In genomic region chr1:11245248-11245647, GRCh38 we compare ENCODE assay signal across 15 cellular contexts. TPM values are rescaled to one million over a fixed set of nuclear protein-coding genes. Genes with fewer than 3 reads are reported as not detected.
DNase-seq lines count a peak whose midpoint lies in the region; ATAC-seq and TF ChIP-seq lines count a peak whose summit lies in the region.
"Had no signal": no experiment of that assay in that cellular context is flagged by ENCODE, and none has a peak within 500 bp of the region (broad histone marks: within the 10 kb centered on the region; RNA-seq: fewer than 3 reads in every experiment).

No MANE protein-coding gene starts in this region.

- H3K4me1 Mint-ChIP-seq in activated T-cell treated with anti-CD3 and anti-CD28 coated beads, Interleukin-2, amount 50 U/mL, for 72 hours (ENCODE audit: low read depth), result no peaks in the 10 kb centered on the region
- H3K4me1 Mint-ChIP-seq in T-helper 17 cell, result peaks cover 26% of the 10 kb centered on the region
- H3K4me1 Mint-ChIP-seq in immature natural killer cell, result peaks cover 32 to 43% of the 10 kb centered on the region in 2 donors

- no peak for TF ChIP-seq CTCF in GM10248 (IDR thresholded peaks at IDR 0.05; ENCODE audit: control extremely low read depth, extremely low read depth, low read depth, missing control alignments)

- CTCF ChIA-PET in GM10248 (lab: Yijun Ruan, JAX), result interaction anchor here (1.6 to 3.1 kb wide), 2 partner anchors 34 to 208 kb away, joined by 4 to 15 read pairs; no protein-coding TSS in a partner anchor

- H3K27me3 Mint-ChIP-seq in activated T-cell treated with anti-CD3 and anti-CD28 coated beads, Interleukin-2, amount 50 U/mL, for 72 hours (ENCODE audit: low read depth), result no peaks in the 10 kb centered on the region
- no peaks in the 10 kb centered on the region for H3K27me3 Mint-ChIP-seq in T-helper 17 cell
- H3K27me3 Mint-ChIP-seq in immature natural killer cell (ENCODE audit: low read depth in 3 of 3), result peaks cover 0 to 1% (median 0%) of the 10 kb centered on the region in 3 donors

- POLR2A ChIA-PET in GM10248 (lab: Yijun Ruan, JAX), result no interaction called here

- H3K4me3 Mint-ChIP-seq in activated T-cell treated with anti-CD3 and anti-CD28 coated beads, Interleukin-2, amount 50 U/mL, for 72 hours, result no peak overlapping the region
- H3K4me3 Mint-ChIP-seq in T-helper 17 cell (peak overlapping the region; percentile 9), immature natural killer cell (peak overlapping the region in 2 of 5 donors; percentile 63 to 75)

- no peak for DNase-seq in activated T-cell treated with anti-CD3 and anti-CD28 coated beads, Interleukin-2, amount 50 U/mL, for 72 hours
- DNase-seq in activated T-cell treated with anti-CD3 and anti-CD28 coated beads for 4 hours, result no peak
- DNase-seq in T-helper 17 cell, result no peak
- DNase-seq in immature natural killer cell, result no peak
- no peak for DNase-seq in DMS114 treated with DMSO at 0.1 percent for 48 hours (lab: John Stamatoyannopoulos, UW; ENCODE audit: unreplicated experiment)
- no peak for DNase-seq in GM10248 (ENCODE audit: extremely low spot score)
- DNase-seq in NCI-H2196 (lab: John Stamatoyannopoulos, UW; ENCODE audit: unreplicated experiment), result no peak
- DNase-seq: DMS153, EL, NCI-H1436 treated with DMSO at 0.1 percent for 48 hours, NCI-H2081 treated with DMSO at 0.1 percent for 48 hours, NCI-H2227 treated with DMSO at 0.1 percent for 48 hours, NCI-H526 treated with DMSO at 0.1 percent for 48 hours, PC-3 had no signal

- peaks cover 0 to 9% of the 10 kb centered on the region in 2 donors for H3K36me3 Mint-ChIP-seq in activated T-cell treated with anti-CD3 and anti-CD28 coated beads, Interleukin-2, amount 50 U/mL, for 72 hours (ENCODE audit: insufficient read depth in 2 of 2)
- peaks cover 4% of the 10 kb centered on the region for H3K36me3 Mint-ChIP-seq in T-helper 17 cell (ENCODE audit: low read depth)
- peaks cover 12 to 20% (median 13%) of the 10 kb centered on the region in 3 donors for H3K36me3 Mint-ChIP-seq in immature natural killer cell

- peak overlapping the region; percentile 74 for H3K27ac Mint-ChIP-seq in activated T-cell treated with anti-CD3 and anti-CD28 coated beads, Interleukin-2, amount 50 U/mL, for 72 hours
- H3K27ac Mint-ChIP-seq in T-helper 17 cell (peak overlapping the region; percentile 100), immature natural killer cell (peak overlapping the region; percentile 90 to 97 (median 92))

- no peaks in the 10 kb centered on the region for H3K9me3 ChIP-seq in T-helper 17 cell (ENCODE audit: control insufficient read depth, low read length, poor library complexity, severe bottlenecking)

- no peaks in the 10 kb centered on the region for H3K9me3 Mint-ChIP-seq in activated T-cell treated with anti-CD3 and anti-CD28 coated beads, Interleukin-2, amount 50 U/mL, for 72 hours
- peaks cover 0 to 2% (median 0%) of the 10 kb centered on the region in 6 donors for H3K9me3 Mint-ChIP-seq in immature natural killer cell

- ATAC-seq in activated T-cell treated with anti-CD3 and anti-CD28 coated beads, Interleukin-2, amount 50 U/mL, for 72 hours (replicated peaks in 1 of 2), result no peak
- ATAC-seq in T-helper 17 cell, result no peak
- ATAC-seq: PC-3 had no signal

RNA-seq across cellular contexts. Expression of gene MTOR, which starts 17.1 kb away (rescaled TPM):
- total RNA-seq in activated T-cell treated with anti-CD3 and anti-CD28 coated beads, Interleukin-2, amount 50 U/mL, for 72 hours, result 10 to 100 TPM; 32.6 to 38.3 TPM
- total RNA-seq in T-helper 17 cell, result 10 to 100 TPM; 47.3 to 50.0 TPM
- 10 to 100 TPM in 1 of 3 donors, 1 to 10 TPM in 2; 1.7 to 10.1 (median 3.8) TPM for polyA plus RNA-seq in immature natural killer cell

RNA-seq across cellular contexts. Expression of gene UBIAD1, which starts 27.8 kb away (rescaled TPM):
- total RNA-seq in activated T-cell treated with anti-CD3 and anti-CD28 coated beads, Interleukin-2, amount 50 U/mL, for 72 hours, result 10 to 100 TPM; 28.5 to 32.9 TPM
- total RNA-seq in T-helper 17 cell, result 10 to 100 TPM; 19.1 to 25.3 TPM
- polyA plus RNA-seq in immature natural killer cell, result 10 to 100 TPM; 17.9 to 29.6 (median 28.5) TPM

RNA-seq across cellular contexts. Expression of gene ANGPTL7, which starts 56.1 kb away (rescaled TPM):
- not detected for total RNA-seq in activated T-cell treated with anti-CD3 and anti-CD28 coated beads, Interleukin-2, amount 50 U/mL, for 72 hours
- not detected for total RNA-seq in T-helper 17 cell
- not detected for polyA plus RNA-seq in immature natural killer cell
- total RNA-seq: H1, PC-3 had no signal
- polyA plus RNA-seq: H1 had no signal
